In the genomic region with DNA sequence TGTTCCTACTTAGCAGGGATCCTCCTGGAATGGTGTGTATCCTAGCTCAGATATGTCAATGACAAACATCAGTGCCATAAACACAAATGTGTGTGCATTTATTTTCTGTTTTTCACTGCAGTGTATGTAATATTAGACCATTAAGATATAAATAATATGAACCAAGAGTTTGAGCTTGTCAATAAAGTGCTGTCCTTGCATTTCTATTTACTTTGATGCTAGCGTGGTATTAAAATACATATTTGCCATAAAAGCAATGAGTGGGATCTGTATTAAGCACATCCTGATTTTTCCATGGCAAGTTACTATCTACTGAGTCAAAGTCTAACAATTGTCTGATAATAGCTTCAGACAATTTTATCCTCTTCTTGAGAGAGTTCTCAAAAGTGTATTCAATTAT, we compare ENCODE assay signal across 5 cellular contexts.
A peak's percentile ranks its signal among the peaks of the same experiment; 100 is the strongest.
TF ChIP-seq lines count a peak whose summit lies in the region.

No MANE protein-coding gene starts in this region.

TF ChIP-seq in HepG2, 621 proteins besides CTCF, POLR2A, EP300 and RAD21:
- TF ChIP-seq ZNF17 (CRISPR knock-in tag; IDR thresholded peaks at IDR 0.05) (no peak), MAFF (IDR thresholded peaks at IDR 0.05; ENCODE audit: low read depth, low read length) (peak; percentile 46; the same call in 1 of the 2 replicates), MAFK (conservative IDR thresholded peaks at IDR 0.05 in 1 of 2, IDR thresholded peaks at IDR 0.05 in 1 of 2; ENCODE audit: low read length in 2 of 2) (peak; percentile 50 to 79; a peak in 3 of 4 replicates)
- TF ChIP-seq, protein P1, sequence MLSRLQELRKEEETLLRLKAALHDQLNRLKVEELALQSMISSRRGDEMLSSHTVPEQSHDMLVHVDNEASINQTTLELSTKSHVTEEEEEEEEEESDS (CRISPR knock-in tag; IDR thresholded peaks at IDR 0.05; ENCODE audit: borderline replicate concordance) = no peak

TF ChIP-seq in A549, 52 proteins besides CTCF, POLR2A, EP300 and RAD21:
- no peak for TF ChIP-seq GATA3 (IDR thresholded peaks at IDR 0.05; ENCODE audit: borderline replicate concordance)
- no peak for TF ChIP-seq JUN (IDR thresholded peaks at IDR 0.05)
- TF ChIP-seq ZNF302 (CRISPR knock-in tag; IDR thresholded peaks at IDR 0.05) = no peak
- TF ChIP-seq MAFK (IDR thresholded peaks at IDR 0.05; ENCODE audit: partially characterized antibody) = peak; percentile 56
- TF ChIP-seq, protein P2, sequence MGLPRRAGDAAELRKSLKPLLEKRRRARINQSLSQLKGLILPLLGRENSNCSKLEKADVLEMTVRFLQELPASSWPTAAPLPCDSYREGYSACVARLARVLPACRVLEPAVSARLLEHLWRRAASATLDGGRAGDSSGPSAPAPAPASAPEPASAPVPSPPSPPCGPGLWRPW (IDR thresholded peaks at IDR 0.05) = no peak

TF ChIP-seq in IMR-90, 13 proteins besides CTCF, POLR2A, EP300 and RAD21:
- TF ChIP-seq, protein P3, sequence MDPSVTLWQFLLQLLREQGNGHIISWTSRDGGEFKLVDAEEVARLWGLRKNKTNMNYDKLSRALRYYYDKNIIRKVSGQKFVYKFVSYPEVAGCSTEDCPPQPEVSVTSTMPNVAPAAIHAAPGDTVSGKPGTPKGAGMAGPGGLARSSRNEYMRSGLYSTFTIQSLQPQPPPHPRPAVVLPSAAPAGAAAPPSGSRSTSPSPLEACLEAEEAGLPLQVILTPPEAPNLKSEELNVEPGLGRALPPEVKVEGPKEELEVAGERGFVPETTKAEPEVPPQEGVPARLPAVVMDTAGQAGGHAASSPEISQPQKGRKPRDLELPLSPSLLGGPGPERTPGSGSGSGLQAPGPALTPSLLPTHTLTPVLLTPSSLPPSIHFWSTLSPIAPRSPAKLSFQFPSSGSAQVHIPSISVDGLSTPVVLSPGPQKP (IDR thresholded peaks at IDR 0.05; ENCODE audit: borderline replicate concordance, low read depth, low read length) = no peak
- TF ChIP-seq MAFK (IDR thresholded peaks at IDR 0.05; ENCODE audit: low read depth, low read length) = peak; percentile 55; the same call in 1 of the 2 replicates
- TF ChIP-seq CHD1 (IDR thresholded peaks at IDR 0.05; ENCODE audit: low read depth, low read length) = no peak

TF ChIP-seq in K562, 482 proteins besides CTCF, POLR2A, EP300 and RAD21:
- TF ChIP-seq ZNF316 (IDR thresholded peaks at IDR 0.05) = peak; percentile 18; the same call in 1 of the 2 replicates
- TF ChIP-seq KAT8 (IDR thresholded peaks at IDR 0.05; ENCODE audit: low read depth) = no peak

TF ChIP-seq in GM23338, 12 proteins besides CTCF, POLR2A, EP300 and RAD21:
- no peak for TF ChIP-seq EZH2 (IDR thresholded peaks at IDR 0.05; ENCODE audit: low read depth, unreplicated experiment)
- TF ChIP-seq, protein P4, sequence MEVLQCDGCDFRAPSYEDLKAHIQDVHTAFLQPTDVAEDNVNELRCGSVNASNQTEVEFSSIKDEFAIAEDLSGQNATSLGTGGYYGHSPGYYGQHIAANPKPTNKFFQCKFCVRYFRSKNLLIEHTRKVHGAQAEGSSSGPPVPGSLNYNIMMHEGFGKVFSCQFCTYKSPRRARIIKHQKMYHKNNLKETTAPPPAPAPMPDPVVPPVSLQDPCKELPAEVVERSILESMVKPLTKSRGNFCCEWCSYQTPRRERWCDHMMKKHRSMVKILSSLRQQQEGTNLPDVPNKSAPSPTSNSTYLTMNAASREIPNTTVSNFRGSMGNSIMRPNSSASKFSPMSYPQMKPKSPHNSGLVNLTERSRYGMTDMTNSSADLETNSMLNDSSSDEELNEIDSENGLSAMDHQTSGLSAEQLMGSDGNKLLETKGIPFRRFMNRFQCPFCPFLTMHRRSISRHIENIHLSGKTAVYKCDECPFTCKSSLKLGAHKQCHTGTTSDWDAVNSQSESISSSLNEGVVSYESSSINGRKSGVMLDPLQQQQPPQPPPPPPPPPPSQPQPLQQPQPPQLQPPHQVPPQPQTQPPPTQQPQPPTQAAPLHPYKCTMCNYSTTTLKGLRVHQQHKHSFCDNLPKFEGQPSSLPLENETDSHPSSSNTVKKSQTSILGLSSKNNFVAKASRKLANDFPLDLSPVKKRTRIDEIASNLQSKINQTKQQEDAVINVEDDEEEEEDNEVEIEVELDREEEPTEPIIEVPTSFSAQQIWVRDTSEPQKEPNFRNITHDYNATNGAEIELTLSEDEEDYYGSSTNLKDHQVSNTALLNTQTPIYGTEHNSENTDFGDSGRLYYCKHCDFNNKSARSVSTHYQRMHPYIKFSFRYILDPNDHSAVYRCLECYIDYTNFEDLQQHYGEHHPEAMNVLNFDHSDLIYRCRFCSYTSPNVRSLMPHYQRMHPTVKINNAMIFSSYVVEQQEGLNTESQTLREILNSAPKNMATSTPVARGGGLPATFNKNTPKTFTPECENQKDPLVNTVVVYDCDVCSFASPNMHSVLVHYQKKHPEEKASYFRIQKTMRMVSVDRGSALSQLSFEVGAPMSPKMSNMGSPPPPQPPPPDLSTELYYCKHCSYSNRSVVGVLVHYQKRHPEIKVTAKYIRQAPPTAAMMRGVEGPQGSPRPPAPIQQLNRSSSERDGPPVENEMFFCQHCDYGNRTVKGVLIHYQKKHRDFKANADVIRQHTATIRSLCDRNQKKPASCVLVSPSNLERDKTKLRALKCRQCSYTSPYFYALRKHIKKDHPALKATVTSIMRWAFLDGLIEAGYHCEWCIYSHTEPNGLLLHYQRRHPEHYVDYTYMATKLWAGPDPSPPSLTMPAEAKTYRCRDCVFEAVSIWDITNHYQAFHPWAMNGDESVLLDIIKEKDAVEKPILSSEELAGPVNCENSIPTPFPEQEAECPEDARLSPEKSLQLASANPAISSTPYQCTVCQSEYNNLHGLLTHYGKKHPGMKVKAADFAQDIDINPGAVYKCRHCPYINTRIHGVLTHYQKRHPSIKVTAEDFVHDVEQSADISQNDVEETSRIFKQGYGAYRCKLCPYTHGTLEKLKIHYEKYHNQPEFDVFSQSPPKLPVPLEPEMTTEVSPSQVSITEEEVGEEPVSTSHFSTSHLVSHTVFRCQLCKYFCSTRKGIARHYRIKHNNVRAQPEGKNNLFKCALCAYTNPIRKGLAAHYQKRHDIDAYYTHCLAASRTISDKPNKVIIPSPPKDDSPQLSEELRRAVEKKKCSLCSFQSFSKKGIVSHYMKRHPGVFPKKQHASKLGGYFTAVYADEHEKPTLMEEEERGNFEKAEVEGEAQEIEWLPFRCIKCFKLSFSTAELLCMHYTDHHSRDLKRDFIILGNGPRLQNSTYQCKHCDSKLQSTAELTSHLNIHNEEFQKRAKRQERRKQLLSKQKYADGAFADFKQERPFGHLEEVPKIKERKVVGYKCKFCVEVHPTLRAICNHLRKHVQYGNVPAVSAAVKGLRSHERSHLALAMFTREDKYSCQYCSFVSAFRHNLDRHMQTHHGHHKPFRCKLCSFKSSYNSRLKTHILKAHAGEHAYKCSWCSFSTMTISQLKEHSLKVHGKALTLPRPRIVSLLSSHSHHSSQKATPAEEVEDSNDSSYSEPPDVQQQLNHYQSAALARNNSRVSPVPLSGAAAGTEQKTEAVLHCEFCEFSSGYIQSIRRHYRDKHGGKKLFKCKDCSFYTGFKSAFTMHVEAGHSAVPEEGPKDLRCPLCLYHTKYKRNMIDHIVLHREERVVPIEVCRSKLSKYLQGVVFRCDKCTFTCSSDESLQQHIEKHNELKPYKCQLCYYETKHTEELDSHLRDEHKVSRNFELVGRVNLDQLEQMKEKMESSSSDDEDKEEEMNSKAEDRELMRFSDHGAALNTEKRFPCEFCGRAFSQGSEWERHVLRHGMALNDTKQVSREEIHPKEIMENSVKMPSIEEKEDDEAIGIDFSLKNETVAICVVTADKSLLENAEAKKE (CRISPR knock-in tag; IDR thresholded peaks at IDR 0.05) = no peak
- no peak for TF ChIP-seq NANOG (IDR thresholded peaks at IDR 0.05; ENCODE audit: borderline replicate concordance)
- no peak for TF ChIP-seq POLR2AphosphoS5 (IDR thresholded peaks at IDR 0.05; ENCODE audit: low read depth)
- TF ChIP-seq STAT1 (IDR thresholded peaks at IDR 0.05; ENCODE audit: unreplicated experiment) = no peak
- TF ChIP-seq, protein P5, sequence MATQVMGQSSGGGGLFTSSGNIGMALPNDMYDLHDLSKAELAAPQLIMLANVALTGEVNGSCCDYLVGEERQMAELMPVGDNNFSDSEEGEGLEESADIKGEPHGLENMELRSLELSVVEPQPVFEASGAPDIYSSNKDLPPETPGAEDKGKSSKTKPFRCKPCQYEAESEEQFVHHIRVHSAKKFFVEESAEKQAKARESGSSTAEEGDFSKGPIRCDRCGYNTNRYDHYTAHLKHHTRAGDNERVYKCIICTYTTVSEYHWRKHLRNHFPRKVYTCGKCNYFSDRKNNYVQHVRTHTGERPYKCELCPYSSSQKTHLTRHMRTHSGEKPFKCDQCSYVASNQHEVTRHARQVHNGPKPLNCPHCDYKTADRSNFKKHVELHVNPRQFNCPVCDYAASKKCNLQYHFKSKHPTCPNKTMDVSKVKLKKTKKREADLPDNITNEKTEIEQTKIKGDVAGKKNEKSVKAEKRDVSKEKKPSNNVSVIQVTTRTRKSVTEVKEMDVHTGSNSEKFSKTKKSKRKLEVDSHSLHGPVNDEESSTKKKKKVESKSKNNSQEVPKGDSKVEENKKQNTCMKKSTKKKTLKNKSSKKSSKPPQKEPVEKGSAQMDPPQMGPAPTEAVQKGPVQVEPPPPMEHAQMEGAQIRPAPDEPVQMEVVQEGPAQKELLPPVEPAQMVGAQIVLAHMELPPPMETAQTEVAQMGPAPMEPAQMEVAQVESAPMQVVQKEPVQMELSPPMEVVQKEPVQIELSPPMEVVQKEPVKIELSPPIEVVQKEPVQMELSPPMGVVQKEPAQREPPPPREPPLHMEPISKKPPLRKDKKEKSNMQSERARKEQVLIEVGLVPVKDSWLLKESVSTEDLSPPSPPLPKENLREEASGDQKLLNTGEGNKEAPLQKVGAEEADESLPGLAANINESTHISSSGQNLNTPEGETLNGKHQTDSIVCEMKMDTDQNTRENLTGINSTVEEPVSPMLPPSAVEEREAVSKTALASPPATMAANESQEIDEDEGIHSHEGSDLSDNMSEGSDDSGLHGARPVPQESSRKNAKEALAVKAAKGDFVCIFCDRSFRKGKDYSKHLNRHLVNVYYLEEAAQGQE (IDR thresholded peaks at IDR 0.05; ENCODE audit: unreplicated experiment) = no peak
- no peak for TF ChIP-seq CREB1 (CRISPR knock-in tag; IDR thresholded peaks at IDR 0.05; ENCODE audit: low read depth)
- no peak for TF ChIP-seq ZNF331 (CRISPR knock-in tag; IDR thresholded peaks at IDR 0.05; ENCODE audit: low read depth)
- no peak for TF ChIP-seq EZH2phosphoT487 (IDR thresholded peaks at IDR 0.05; ENCODE audit: unreplicated experiment)
- no peak for TF ChIP-seq JUNB (IDR thresholded peaks at IDR 0.05; ENCODE audit: unreplicated experiment)
- TF ChIP-seq ZNF114 (CRISPR knock-in tag; IDR thresholded peaks at IDR 0.05) = no peak
